1 cellular context compared by ENCODE assay signal in genomic region chr6:30837870-30838269, GRCh38.
TF ChIP-seq lines count a peak whose summit lies in the region.

No MANE protein-coding gene starts in this region.

TF ChIP-seq in endothelial cell of umbilical vein, 7 proteins besides CTCF, POLR2A, EP300 and RAD21 (continued from another document):
- TF ChIP-seq GATA2 (IDR thresholded peaks at IDR 0.05; ENCODE audit: insufficient read depth, insufficient read length, low read depth, low read length) (no peak), JUN (IDR thresholded peaks at IDR 0.05; ENCODE audit: borderline replicate concordance, insufficient read depth, insufficient read length, low read depth) (no peak), MYC (IDR thresholded peaks at IDR 0.05; ENCODE audit: low read depth, low read length) (no peak), POLR2AphosphoS5 (IDR thresholded peaks at IDR 0.05; ENCODE audit: insufficient read depth, low read depth, low read length) (no peak), MAX (IDR thresholded peaks at IDR 0.05; ENCODE audit: insufficient read depth, insufficient read length) (no peak)
TF ChIP-seq in endothelial cell of umbilical vein: peak in this region for 0.
